ENCODE assay signal across 1 cellular context in the genomic region with DNA sequence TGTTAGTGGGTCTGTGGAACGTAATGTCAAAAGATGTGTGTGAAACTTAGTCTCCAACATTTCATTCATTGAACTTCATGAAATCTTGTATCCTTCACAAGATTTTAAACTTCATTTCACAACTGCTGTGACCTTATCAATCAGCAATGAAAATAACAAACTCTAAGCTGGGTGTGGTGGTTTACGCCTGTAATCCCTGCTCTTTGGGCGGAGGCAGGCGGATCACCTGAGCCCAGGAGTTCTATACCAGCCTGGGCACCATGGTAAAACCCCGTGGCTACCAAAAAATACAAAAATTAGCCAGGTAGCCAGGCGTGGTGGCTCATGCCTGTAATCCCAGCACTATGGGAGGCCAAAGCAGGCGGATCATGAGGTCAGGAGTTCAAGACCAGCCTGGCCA.
TF ChIP-seq lines count a peak whose summit lies in the region.

No MANE protein-coding gene starts in this region.

TF ChIP-seq in GM12878, 131 proteins besides CTCF, POLR2A, EP300 and RAD21:
- TF ChIP-seq, protein P1, sequence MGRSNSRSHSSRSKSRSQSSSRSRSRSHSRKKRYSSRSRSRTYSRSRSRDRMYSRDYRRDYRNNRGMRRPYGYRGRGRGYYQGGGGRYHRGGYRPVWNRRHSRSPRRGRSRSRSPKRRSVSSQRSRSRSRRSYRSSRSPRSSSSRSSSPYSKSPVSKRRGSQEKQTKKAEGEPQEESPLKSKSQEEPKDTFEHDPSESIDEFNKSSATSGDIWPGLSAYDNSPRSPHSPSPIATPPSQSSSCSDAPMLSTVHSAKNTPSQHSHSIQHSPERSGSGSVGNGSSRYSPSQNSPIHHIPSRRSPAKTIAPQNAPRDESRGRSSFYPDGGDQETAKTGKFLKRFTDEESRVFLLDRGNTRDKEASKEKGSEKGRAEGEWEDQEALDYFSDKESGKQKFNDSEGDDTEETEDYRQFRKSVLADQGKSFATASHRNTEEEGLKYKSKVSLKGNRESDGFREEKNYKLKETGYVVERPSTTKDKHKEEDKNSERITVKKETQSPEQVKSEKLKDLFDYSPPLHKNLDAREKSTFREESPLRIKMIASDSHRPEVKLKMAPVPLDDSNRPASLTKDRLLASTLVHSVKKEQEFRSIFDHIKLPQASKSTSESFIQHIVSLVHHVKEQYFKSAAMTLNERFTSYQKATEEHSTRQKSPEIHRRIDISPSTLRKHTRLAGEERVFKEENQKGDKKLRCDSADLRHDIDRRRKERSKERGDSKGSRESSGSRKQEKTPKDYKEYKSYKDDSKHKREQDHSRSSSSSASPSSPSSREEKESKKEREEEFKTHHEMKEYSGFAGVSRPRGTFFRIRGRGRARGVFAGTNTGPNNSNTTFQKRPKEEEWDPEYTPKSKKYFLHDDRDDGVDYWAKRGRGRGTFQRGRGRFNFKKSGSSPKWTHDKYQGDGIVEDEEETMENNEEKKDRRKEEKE (IDR thresholded peaks at IDR 0.05) = no peak
- TF ChIP-seq, protein P2, sequence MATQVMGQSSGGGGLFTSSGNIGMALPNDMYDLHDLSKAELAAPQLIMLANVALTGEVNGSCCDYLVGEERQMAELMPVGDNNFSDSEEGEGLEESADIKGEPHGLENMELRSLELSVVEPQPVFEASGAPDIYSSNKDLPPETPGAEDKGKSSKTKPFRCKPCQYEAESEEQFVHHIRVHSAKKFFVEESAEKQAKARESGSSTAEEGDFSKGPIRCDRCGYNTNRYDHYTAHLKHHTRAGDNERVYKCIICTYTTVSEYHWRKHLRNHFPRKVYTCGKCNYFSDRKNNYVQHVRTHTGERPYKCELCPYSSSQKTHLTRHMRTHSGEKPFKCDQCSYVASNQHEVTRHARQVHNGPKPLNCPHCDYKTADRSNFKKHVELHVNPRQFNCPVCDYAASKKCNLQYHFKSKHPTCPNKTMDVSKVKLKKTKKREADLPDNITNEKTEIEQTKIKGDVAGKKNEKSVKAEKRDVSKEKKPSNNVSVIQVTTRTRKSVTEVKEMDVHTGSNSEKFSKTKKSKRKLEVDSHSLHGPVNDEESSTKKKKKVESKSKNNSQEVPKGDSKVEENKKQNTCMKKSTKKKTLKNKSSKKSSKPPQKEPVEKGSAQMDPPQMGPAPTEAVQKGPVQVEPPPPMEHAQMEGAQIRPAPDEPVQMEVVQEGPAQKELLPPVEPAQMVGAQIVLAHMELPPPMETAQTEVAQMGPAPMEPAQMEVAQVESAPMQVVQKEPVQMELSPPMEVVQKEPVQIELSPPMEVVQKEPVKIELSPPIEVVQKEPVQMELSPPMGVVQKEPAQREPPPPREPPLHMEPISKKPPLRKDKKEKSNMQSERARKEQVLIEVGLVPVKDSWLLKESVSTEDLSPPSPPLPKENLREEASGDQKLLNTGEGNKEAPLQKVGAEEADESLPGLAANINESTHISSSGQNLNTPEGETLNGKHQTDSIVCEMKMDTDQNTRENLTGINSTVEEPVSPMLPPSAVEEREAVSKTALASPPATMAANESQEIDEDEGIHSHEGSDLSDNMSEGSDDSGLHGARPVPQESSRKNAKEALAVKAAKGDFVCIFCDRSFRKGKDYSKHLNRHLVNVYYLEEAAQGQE (IDR thresholded peaks at IDR 0.05; ENCODE audit: low read depth, low read length) = no peak
- TF ChIP-seq TCF3 (IDR thresholded peaks at IDR 0.05; ENCODE audit: borderline replicate concordance, insufficient read depth, low read depth, low read length) (no peak), CREM (IDR thresholded peaks at IDR 0.05; ENCODE audit: low read depth) (no peak), IKZF2 (IDR thresholded peaks at IDR 0.05) (no peak), MXI1 (IDR thresholded peaks at IDR 0.05; ENCODE audit: low read depth, low read length) (no peak), MYC (IDR thresholded peaks at IDR 0.05; ENCODE audit: insufficient read depth, insufficient read length, insufficient replicate concordance, low read length, severe bottlenecking) (no peak)
TF ChIP-seq in GM12878: peak in this region for 0.
